11 cellular contexts compared by ENCODE assay signal in the genomic region with DNA sequence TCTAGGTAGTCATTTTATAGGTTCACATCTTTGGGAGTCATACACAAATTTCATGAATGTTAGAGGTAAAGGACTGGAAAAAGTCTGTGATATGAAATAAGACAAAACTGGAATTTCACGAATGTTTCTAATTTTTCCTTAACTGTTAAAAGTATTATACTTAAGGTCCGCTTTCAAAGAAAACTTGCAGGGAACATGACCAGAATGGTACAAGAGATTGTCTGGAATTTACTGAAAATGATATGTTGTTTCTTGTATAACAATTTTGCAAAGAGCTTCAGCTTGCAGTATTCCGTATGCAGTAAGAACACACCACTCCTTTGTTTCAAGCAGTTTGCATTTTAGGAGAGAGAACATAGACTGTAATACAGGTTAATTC. TPM values are rescaled to one million over a fixed set of nuclear protein-coding genes. Genes with fewer than 3 reads are reported as not detected.
A peak's percentile ranks its signal among the peaks of the same experiment; 100 is the strongest.
DNase-seq lines count a peak whose midpoint lies in the region; ATAC-seq lines count a peak whose summit lies in the region.
"Had no signal": no experiment of that assay in that cellular context is flagged by ENCODE, and none has a peak within 500 bp of the region (broad histone marks: within the 10 kb centered on the region; RNA-seq: fewer than 3 reads in every experiment).

No MANE protein-coding gene starts in this region.

- no peak overlapping the region for H3K4me3 ChIP-seq in BLaER1
- peak overlapping the region; percentile 91; the same call in 1 of the 2 replicates for H3K4me3 ChIP-seq in HUES6 (ENCODE audit: low read depth, low read length)

- H3K4me1 ChIP-seq in BLaER1 (peaks cover 20% of the 10 kb centered on the region), HUES6 (ENCODE audit: control insufficient read depth, insufficient read depth, low read length) (0 out of 2 replicates have a peak, but pooled peaks cover 6% of the 10 kb centered on the region)

- H3K9ac ChIP-seq in BLaER1 (0 out of 2 replicates have a peak overlapping the region, but pooled peaks have one; percentile 45), HUES6 (ENCODE audit: low read length) (no peak overlapping the region)

- peaks cover 33% of the 10 kb centered on the region for H3K4me1 Mint-ChIP-seq in activated naive CD8-positive, alpha-beta T cell treated with anti-CD3 and anti-CD28 coated beads, Interleukin-2, amount 50 U/mL, for 24 hours
- peaks cover 16 to 48% (median 44%) of the 10 kb centered on the region in 4 donors for H3K4me1 Mint-ChIP-seq in naive thymus-derived CD8-positive, alpha-beta T cell

- H3K36me3 ChIP-seq in BLaER1 = peaks cover 39% of the 10 kb centered on the region
- H3K36me3 ChIP-seq in HUES6 (ENCODE audit: control insufficient read depth, insufficient read depth, low read length) = peaks cover 44% of the 10 kb centered on the region

- no peak for ATAC-seq in activated naive CD8-positive, alpha-beta T cell treated with anti-CD3 and anti-CD28 coated beads, Interleukin-2, amount 50 U/mL, for 24 hours
- ATAC-seq in naive thymus-derived CD8-positive, alpha-beta T cell = no peak
- no peak for ATAC-seq in activated CD4-positive, CD25-positive, alpha-beta regulatory T cell treated with anti-CD3 and anti-CD28 coated beads, Interleukin-2, amount 50 U/mL, for 24 hours

- H3K9me3 Mint-ChIP-seq in activated naive CD8-positive, alpha-beta T cell treated with anti-CD3 and anti-CD28 coated beads, Interleukin-2, amount 50 U/mL, for 24 hours = no peaks in the 10 kb centered on the region
- no peaks in the 10 kb centered on the region for H3K9me3 Mint-ChIP-seq in naive thymus-derived CD8-positive, alpha-beta T cell

- H3K4me2 ChIP-seq in BLaER1 = peak overlapping the region; percentile 80

- H3K27ac ChIP-seq in BLaER1 (no peak overlapping the region), HUES6 (ENCODE audit: low read depth, low read length) (no peak overlapping the region)

- peaks cover 35% of the 10 kb centered on the region for H3K36me3 Mint-ChIP-seq in activated naive CD8-positive, alpha-beta T cell treated with anti-CD3 and anti-CD28 coated beads, Interleukin-2, amount 50 U/mL, for 24 hours (ENCODE audit: low read depth)
- peaks cover 6 to 32% (median 14%) of the 10 kb centered on the region in 3 donors for H3K36me3 Mint-ChIP-seq in naive thymus-derived CD8-positive, alpha-beta T cell

- peaks cover 37% of the 10 kb centered on the region for H4K20me1 ChIP-seq in BLaER1

- H3K9me3 ChIP-seq in BLaER1 = no peaks in the 10 kb centered on the region
- H3K9me3 ChIP-seq in HUES6 (ENCODE audit: control insufficient read depth, insufficient read depth, low read depth, low read length) = no peaks in the 10 kb centered on the region

- H3K27ac Mint-ChIP-seq in activated naive CD8-positive, alpha-beta T cell treated with anti-CD3 and anti-CD28 coated beads, Interleukin-2, amount 50 U/mL, for 24 hours = peak overlapping the region; percentile 93
- H3K27ac Mint-ChIP-seq in naive thymus-derived CD8-positive, alpha-beta T cell = peak overlapping the region; percentile 57 to 97 (median 94)

- H3K27me3 ChIP-seq in BLaER1 (no peaks in the 10 kb centered on the region), HUES6 (ENCODE audit: control insufficient read depth, insufficient read depth, low read length) (no peaks in the 10 kb centered on the region)

- POLR2A ChIA-PET in naive thymus-derived CD8-positive, alpha-beta T cell (lab: Charles Lee) = interaction anchor here (1.1 kb wide), 1 partner anchor 9 kb away, joined by 3 read pairs; no protein-coding TSS in a partner anchor

- H3K27me3 Mint-ChIP-seq in activated naive CD8-positive, alpha-beta T cell treated with anti-CD3 and anti-CD28 coated beads, Interleukin-2, amount 50 U/mL, for 24 hours = no peaks in the 10 kb centered on the region
- H3K27me3 Mint-ChIP-seq in naive thymus-derived CD8-positive, alpha-beta T cell = no peaks in the 10 kb centered on the region

- H3K4me3 Mint-ChIP-seq in activated naive CD8-positive, alpha-beta T cell treated with anti-CD3 and anti-CD28 coated beads, Interleukin-2, amount 50 U/mL, for 24 hours = peak overlapping the region; percentile 89
- H3K4me3 Mint-ChIP-seq in naive thymus-derived CD8-positive, alpha-beta T cell = peak overlapping the region; percentile 82 to 98 (median 94)

- no peak for DNase-seq in activated naive CD8-positive, alpha-beta T cell treated with anti-CD3 and anti-CD28 coated beads, Interleukin-2, amount 50 U/mL, for 24 hours
- DNase-seq in naive thymus-derived CD8-positive, alpha-beta T cell = no peak
- DNase-seq in stimulated activated naive CD4-positive, alpha-beta T cell treated with Interleukin-2 at 50 U/mL for 16 hours (lab: John Stamatoyannopoulos, UW) = no peak
- DNase-seq in cerebellum (ENCODE audit: low spot score) (no peak), NCI-H1694 treated with DMSO at 0.1 percent for 48 hours (lab: John Stamatoyannopoulos, UW) (no peak)
- DNase-seq: effector CD8-positive, alpha-beta T cell; Kasumi-1; NCI-H774 had no signal

RNA-seq across cellular contexts. Expression of gene DDX1, which starts 1.6 kb away (rescaled TPM):
- 10 to 100 TPM; 57.7 to 64.1 TPM for total RNA-seq in naive thymus-derived CD8-positive, alpha-beta T cell
- 10 to 100 TPM; 39.9 to 58.0 (median 41.3) TPM for polyA plus RNA-seq in naive thymus-derived CD8-positive, alpha-beta T cell
- total RNA-seq in cerebellum = 82.9 TPM

RNA-seq across cellular contexts. Expression of gene NBAS, which starts 32.2 kb away (rescaled TPM):
- 10 to 100 TPM; 33.7 to 35.0 TPM for total RNA-seq in naive thymus-derived CD8-positive, alpha-beta T cell
- polyA plus RNA-seq in naive thymus-derived CD8-positive, alpha-beta T cell = 10 to 100 TPM; 19.0 to 20.6 (median 20.0) TPM
- 87.7 TPM for total RNA-seq in cerebellum
